ENCODE assay signal across 10 cellular contexts in the genomic region with DNA sequence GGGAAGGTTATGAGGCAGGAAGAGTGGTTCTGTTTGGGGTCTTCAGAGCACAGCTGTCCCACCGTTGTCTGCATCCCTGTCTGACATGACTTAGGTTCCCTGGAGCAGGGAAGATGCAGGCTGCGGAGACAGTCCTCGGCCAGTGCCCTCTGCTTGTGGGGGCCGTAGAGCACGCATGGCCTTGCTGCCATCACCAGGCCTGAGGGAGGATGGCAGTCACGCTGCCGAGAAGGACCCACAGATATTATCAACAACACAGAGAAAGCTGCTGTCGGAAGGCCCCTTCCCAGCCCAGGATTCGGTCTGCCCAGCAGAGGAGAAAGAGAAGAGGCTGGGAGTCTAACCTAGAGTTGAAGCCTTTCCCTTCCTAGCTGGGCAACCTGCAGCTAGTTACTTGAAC. TPM values are rescaled to one million over a fixed set of nuclear protein-coding genes. Genes with fewer than 3 reads are reported as not detected.
DNase-seq lines count a peak whose midpoint lies in the region; ATAC-seq, FAIRE-seq and TF ChIP-seq lines count a peak whose summit lies in the region.
"Had no signal": no experiment of that assay in that cellular context is flagged by ENCODE, and none has a peak within 500 bp of the region (broad histone marks: within the 10 kb centered on the region; RNA-seq: fewer than 3 reads in every experiment).

No MANE protein-coding gene starts in this region.

- no peaks in the 10 kb centered on the region for H3K23me2 ChIP-seq in H1 (ENCODE audit: low read depth, low read length)

- H3K36me3 ChIP-seq in HCT116 (ENCODE audit: control insufficient read depth in 1 of 2, insufficient read depth in 2 of 2, low read length in 2 of 2) (no peaks in the 10 kb centered on the region), H1 (ENCODE audit: control insufficient read depth in 2 of 4, insufficient read depth in 4 of 4, low read length in 3 of 4) (no peaks in the 10 kb centered on the region), right lobe of liver (no peaks in the 10 kb centered on the region)

- H2AK5ac ChIP-seq in H1 (ENCODE audit: low read depth, low read length): no peak overlapping the region

- H3K4me3 ChIP-seq in HCT116 (replicated peaks in 1 of 2; ENCODE audit: low read depth in 1 of 2, low read length in 2 of 2) (no peak overlapping the region), H1 (ENCODE audit: extremely low read depth in 1 of 4, insufficient read depth in 2 of 4, low read depth in 3 of 4, low read length in 4 of 4) (no peak overlapping the region), right lobe of liver (no peak overlapping the region)

- H2BK120ac ChIP-seq in H1 (replicated peaks; ENCODE audit: low read depth, low read length): no peak overlapping the region

- no peak overlapping the region for H3K4ac ChIP-seq in H1 (replicated peaks; ENCODE audit: insufficient read length, low read depth, low read length)

- no peak overlapping the region for H3K4me2 ChIP-seq in HCT116 (ENCODE audit: low read length)
- no peak overlapping the region for H3K4me2 ChIP-seq in H1 (ENCODE audit: insufficient read depth in 1 of 2, low read depth in 2 of 2, low read length in 2 of 2)

- no peak for TF ChIP-seq EP300 in H1 (IDR thresholded peaks at IDR 0.05; ENCODE audit: borderline replicate concordance in 1 of 2, low read depth in 2 of 2, low read length in 2 of 2)

- RAD21 ChIA-PET in HCT116 (lab: Charles Lee; ENCODE audit: low non-redundant PET in 1 of 2, low total read pairs in 2 of 2, uncharacterized antibody in 2 of 2, unreplicated experiment in 2 of 2): no interaction called here

- H3K27ac ChIP-seq in HCT116 (ENCODE audit: low read depth, low read length): no peak overlapping the region
- H3K27ac ChIP-seq in H1 (ENCODE audit: low read depth, low read length): no peak overlapping the region
- H3K27ac ChIP-seq in right lobe of liver: no peak overlapping the region

- no peak overlapping the region for H3K23ac ChIP-seq in H1 (ENCODE audit: insufficient read length)

- no peak overlapping the region for H3K9ac ChIP-seq in HCT116 (ENCODE audit: low read length)
- no peak overlapping the region for H3K9ac ChIP-seq in H1 (replicated peaks in 1 of 4; ENCODE audit: extremely low read depth in 1 of 4, low read depth in 3 of 4, low read length in 3 of 4)

- no peak overlapping the region for H2BK20ac ChIP-seq in H1 (ENCODE audit: low read length)

- DNase-seq in 8988T (peak; percentile 52), HCT116 (ENCODE audit: low read depth, low spot score) (no peak), H1 (ENCODE audit: low read depth in 1 of 2, low spot score in 2 of 2) (peak in 1 of 2 experiments; percentile 27), right lobe of liver (no peak), NCI-H2081 (lab: John Stamatoyannopoulos, UW) (no peak)
- no peak for DNase-seq in central memory CD4-positive, alpha-beta T cell
- DNase-seq: activated naive CD4-positive, alpha-beta T cell treated with Interleukin-2 at 50 U/mL for 16 hours; KG1 had no signal

- ATAC-seq in HCT116 (peak; percentile 40; the same call in 1 of the 2 replicates), right lobe of liver (peak in 2 of 4 donors; percentile 33 to 39), HG03521 (IDR thresholded peaks at IDR 0.05; ENCODE audit: unreplicated experiment) (no peak), GM21390 (IDR thresholded peaks at IDR 0.05; ENCODE audit: unreplicated experiment) (no peak)

- no peak overlapping the region for H2AFZ ChIP-seq in HCT116 (ENCODE audit: low read depth, low read length, poor library complexity, severe bottlenecking)
- H2AFZ ChIP-seq in H1 (ENCODE audit: low read length): no peak overlapping the region

- no peak overlapping the region for H3K14ac ChIP-seq in H1 (ENCODE audit: insufficient read length)

- H3K9me3 ChIP-seq in HCT116 (ENCODE audit: control insufficient read depth in 1 of 2, insufficient read depth in 1 of 2, low read depth in 1 of 2, low read length in 2 of 2): no peaks in the 10 kb centered on the region
- H3K9me3 ChIP-seq in H1 (ENCODE audit: insufficient read depth in 2 of 2, low read depth in 1 of 2, low read length in 1 of 2): no peaks in the 10 kb centered on the region
- no peaks in the 10 kb centered on the region for H3K9me3 ChIP-seq in right lobe of liver

- H4K8ac ChIP-seq in H1 (ENCODE audit: extremely low read depth, insufficient read depth, low read length): no peak overlapping the region

- no TSS peak for BruUV-seq in HCT116 (replicated peaks; lab: Mats Ljungman, UMichigan)

- TF ChIP-seq CTCF in HCT116 (IDR thresholded peaks at IDR 0.05 in 2 of 3, conservative IDR thresholded peaks at IDR 0.05 in 1 of 3; ENCODE audit: borderline replicate concordance in 1 of 3, insufficient read depth in 1 of 3, low read depth in 2 of 3, low read length in 2 of 3) (peak in 1 of 3 experiments; percentile 5; a peak in 1 of 6 replicates), H1 (IDR thresholded peaks at IDR 0.05; ENCODE audit: control extremely low read depth in 1 of 3, insufficient read depth in 1 of 3, low read depth in 1 of 3, low read length in 3 of 3) (peak; percentile 88 to 95 (median 88)), right lobe of liver (IDR thresholded peaks at IDR 0.05) (peak in 3 of 4 donors; percentile 6 to 26 (median 14))

- no peaks in the 10 kb centered on the region for H3K9me2 ChIP-seq in HCT116 (ENCODE audit: insufficient read depth)

- H4K91ac ChIP-seq in H1 (replicated peaks; ENCODE audit: insufficient read length, low read length): no peak overlapping the region

- H3K79me1 ChIP-seq in H1 (ENCODE audit: low read depth, low read length): no peaks in the 10 kb centered on the region

- no peak overlapping the region for H3K56ac ChIP-seq in H1 (replicated peaks; ENCODE audit: insufficient read length, low read depth, low read length)

- no peak overlapping the region for H2BK12ac ChIP-seq in H1 (ENCODE audit: low read depth, low read length)

- H2BK5ac ChIP-seq in H1 (ENCODE audit: low read depth, low read length): no peak overlapping the region

- CTCF ChIA-PET in HCT116 (lab: Charles Lee): interaction anchor here (1.7 kb wide), 1 partner anchor 17 kb away, joined by 4 read pairs; no protein-coding TSS in a partner anchor
- CTCF ChIA-PET in H1 (lab: Charles Lee; ENCODE audit: partially characterized antibody): interaction anchor here (0.7 to 11.8 kb wide), 36 partner anchors 13 to 233 kb away, joined by 3 to 130 read pairs (median 5); a partner anchor contains a TSS

- H4K20me1 ChIP-seq in HCT116 (ENCODE audit: insufficient read depth) (no peaks in the 10 kb centered on the region), H1 (replicated peaks in 1 of 2; ENCODE audit: control insufficient read depth in 1 of 2, insufficient read depth in 2 of 2, low read length in 2 of 2) (no peaks in the 10 kb centered on the region)

- H3K79me2 ChIP-seq in HCT116 (ENCODE audit: insufficient read depth, low read length): no peaks in the 10 kb centered on the region
- no peaks in the 10 kb centered on the region for H3K79me2 ChIP-seq in H1 (ENCODE audit: control insufficient read depth in 1 of 2, insufficient read depth in 2 of 2, low read length in 2 of 2)

- no peak for FAIRE-seq in H1 (lab: Jason Lieb, UNC)

- TF ChIP-seq POLR2A in HCT116 (IDR thresholded peaks at IDR 0.05; ENCODE audit: borderline replicate concordance, extremely low read depth, insufficient read depth, insufficient read length) (no peak), H1 (IDR thresholded peaks at IDR 0.05; ENCODE audit: control extremely low read depth in 1 of 2, low read depth in 2 of 2, low read length in 2 of 2) (no peak), right lobe of liver (IDR thresholded peaks at IDR 0.05) (no peak)

- intact Hi-C loops in HCT116 (cut with micrococcal nuclease): no loop called here
- intact Hi-C loops in right lobe of liver (cut with DNase I): no loop called here

- H3K4me1 ChIP-seq in HCT116 (ENCODE audit: control insufficient read depth in 1 of 2, insufficient read depth in 2 of 2, low read length in 2 of 2) (no peaks in the 10 kb centered on the region), H1 (replicated peaks in 1 of 4; ENCODE audit: control insufficient read depth in 3 of 4, insufficient read depth in 4 of 4, low read length in 3 of 4) (peaks cover 0 to 3% (median 0%) of the 10 kb centered on the region in 4 experiments; a peak in 1 of 7 replicates), right lobe of liver (no peaks in the 10 kb centered on the region)

- H3K27me3 ChIP-seq in HCT116 (ENCODE audit: insufficient read depth, low read length) (no peaks in the 10 kb centered on the region), H1 (replicated peaks in 1 of 4; ENCODE audit: control insufficient read depth in 3 of 4, extremely low read depth in 1 of 4, insufficient read depth in 3 of 4, low read length in 3 of 4) (no peaks in the 10 kb centered on the region), right lobe of liver (no peaks in the 10 kb centered on the region)

- POLR2A ChIA-PET in HCT116 (lab: Charles Lee): no interaction called here
- POLR2A ChIA-PET in H1 (lab: Charles Lee; ENCODE audit: partially characterized antibody): interaction anchor here (0.6 kb wide), 1 partner anchor 570 kb away, joined by 3 read pairs; no protein-coding TSS in a partner anchor

- no peak overlapping the region for H4K5ac ChIP-seq in H1 (ENCODE audit: insufficient read length, low read depth, low read length)

- no peak overlapping the region for H2BK15ac ChIP-seq in H1 (ENCODE audit: low read length)

- H3K18ac ChIP-seq in H1 (ENCODE audit: extremely low read depth, low read length): no peak overlapping the region

- WGBS in H1 (ENCODE audit: extremely low coverage in 1 of 2, insufficient coverage in 1 of 2, insufficient read length in 1 of 2, insufficient replicate concordance in 2 of 2, low coverage in 1 of 2, low lambda C conversion rate in 2 of 2, missing lambda C conversion rate in 1 of 2), 2 experiments: 54% methylated on average over 9 of the region's 9 CpGs; no CpG with 5 or more reads in 1 of the 2 experiments
- WGBS in right lobe of liver (ENCODE audit: insufficient coverage, low coverage, low lambda C conversion rate, missing lambda C conversion rate): 52% methylated on average over 6 of the region's 9 CpGs

- TF ChIP-seq RAD21 in HCT116 (IDR thresholded peaks at IDR 0.05; ENCODE audit: low read depth) (peak; percentile 13; the same call in 1 of the 2 replicates), H1 (IDR thresholded peaks at IDR 0.05 in 1 of 2, conservative IDR thresholded peaks at IDR 0.05 in 1 of 2; ENCODE audit: low read depth in 2 of 2, low read length in 2 of 2) (peak; percentile 93 to 95)

RNA-seq across cellular contexts. Expression of a gene that starts 35.0 kb away (rescaled TPM):
- total RNA-seq in HCT116 (2021; ENCODE audit: unreplicated experiment) (352 TPM), right lobe of liver (10 to 100 TPM; 46.0 to 71.7 (median 68.5) TPM)
- 195 and 198 TPM in 2 replicates for polyA plus RNA-seq in HCT116 (2012)
- total RNA-seq in H1 (2021; fragmentation: NEBNext Ultra II Directional; extraction: Animal tissue kit (Norgen Biotek cat#: 25700)): 447 and 454 TPM in 2 replicates
- 157 and 329 TPM in 2 replicates for polyA plus RNA-seq in H1 (2011; rRNA removed)
- polyA plus RNA-seq in H1 (2011; cell fraction: cytosol; rRNA removed): 282 TPM
- 29.6 TPM for polyA plus RNA-seq in H1 (2011; cell fraction: nucleus; rRNA removed)
- 272 to 407 TPM (median 327 TPM) in 4 replicates for polyA plus RNA-seq in H1 (2012, experiment 1 of 2)
- polyA plus RNA-seq in H1 (2012, experiment 2 of 2): 80.4 TPM
- 315 TPM for polyA plus RNA-seq in H1 (2013, experiment 1 of 2)
- polyA plus RNA-seq in H1 (2013, experiment 2 of 2): 331 TPM
- 77.2 and 87.2 TPM in 2 replicates for polyA minus RNA-seq in H1 (2011; rRNA and poly(A)+ RNA removed)
- 146 TPM for polyA minus RNA-seq in H1 (2011; cell fraction: cytosol; rRNA and poly(A)+ RNA removed)
- polyA minus RNA-seq in H1 (2011; cell fraction: nucleus; rRNA and poly(A)+ RNA removed): 94.6 TPM

RNA-seq across cellular contexts. Expression of a gene that starts 35.4 kb away (rescaled TPM):
- 80.2 TPM for total RNA-seq in HCT116 (2021; ENCODE audit: unreplicated experiment)
- polyA plus RNA-seq in HCT116 (2012): 40.9 and 43.0 TPM in 2 replicates
- 43.8 and 44.2 TPM in 2 replicates for total RNA-seq in H1 (2021; fragmentation: NEBNext Ultra II Directional; extraction: Animal tissue kit (Norgen Biotek cat#: 25700))
- polyA plus RNA-seq in H1 (2011; rRNA removed): 26.6 and 31.0 TPM in 2 replicates
- polyA plus RNA-seq in H1 (2011; cell fraction: cytosol; rRNA removed): 28.2 TPM
- polyA plus RNA-seq in H1 (2011; cell fraction: nucleus; rRNA removed): 19.2 TPM
- 19.7 to 28.2 TPM (median 25.4 TPM) in 4 replicates for polyA plus RNA-seq in H1 (2012, experiment 1 of 2)
- polyA plus RNA-seq in H1 (2012, experiment 2 of 2): 5.0 TPM
- 29.4 TPM for polyA plus RNA-seq in H1 (2013, experiment 1 of 2)
- polyA plus RNA-seq in H1 (2013, experiment 2 of 2): 36.4 TPM
- 141 and 182 TPM in 2 replicates for polyA minus RNA-seq in H1 (2011; rRNA and poly(A)+ RNA removed)
- polyA minus RNA-seq in H1 (2011; cell fraction: cytosol; rRNA and poly(A)+ RNA removed): 41.2 TPM
- 39.3 TPM for polyA minus RNA-seq in H1 (2011; cell fraction: nucleus; rRNA and poly(A)+ RNA removed)
- 10 to 100 TPM; 44.7 to 78.2 (median 58.2) TPM for total RNA-seq in right lobe of liver
